In genomic region chr4:165240761-165241160, GRCh38 we compare ENCODE assay signal across 7 cellular contexts. TPM values are rescaled to one million over a fixed set of nuclear protein-coding genes. Genes with fewer than 3 reads are reported as not detected.
DNase-seq lines count a peak whose midpoint lies in the region; ATAC-seq and TF ChIP-seq lines count a peak whose summit lies in the region.
"Not testable (repeated sequence)": the region's sequence is repeated elsewhere in the genome, so short reads cannot be mapped to it uniquely, and the experiment has no call there.

No MANE protein-coding gene starts in this region.

- H3K27ac Mint-ChIP-seq in chondrocyte (ENCODE audit: unreplicated experiment): peak overlapping the region; percentile 83
- peak overlapping the region; percentile 12 for H3K27ac Mint-ChIP-seq in glutamatergic neuron (ENCODE audit: unreplicated experiment)
- peak overlapping the region; percentile 63 for H3K27ac Mint-ChIP-seq in osteocyte (ENCODE audit: unreplicated experiment)

- H3K9me3 ChIP-seq in RWPE2 (ENCODE audit: severe bottlenecking): not testable (repeated sequence)

- not testable (repeated sequence) for H3K27me3 Mint-ChIP-seq in chondrocyte (ENCODE audit: low read depth); glutamatergic neuron (ENCODE audit: unreplicated experiment); osteocyte (ENCODE audit: unreplicated experiment)

- not testable (repeated sequence) for H3K4me3 Mint-ChIP-seq in chondrocyte (ENCODE audit: unreplicated experiment); glutamatergic neuron (ENCODE audit: unreplicated experiment); osteocyte (ENCODE audit: unreplicated experiment)

- H3K4me1 ChIP-seq in RWPE2 (ENCODE audit: insufficient read depth, poor library complexity, severe bottlenecking): peaks cover 32% of the 10 kb centered on the region

- not testable (repeated sequence) for H3K4me3 ChIP-seq in RWPE2 (ENCODE audit: severe bottlenecking)

- ATAC-seq in GM19351 (IDR thresholded peaks at IDR 0.05; ENCODE audit: unreplicated experiment) (peak; percentile 36), RWPE2 (ENCODE audit: low read depth) (peak; percentile 13; the same call in 1 of the 3 replicates)

- DNase-seq in DMS 273 treated with DMSO at 0.1 percent for 48 hours (lab: John Stamatoyannopoulos, UW): peak; percentile 27
- DNase-seq in LHCN-M2 (ENCODE audit: low read depth): peak; percentile 43
- DNase-seq in RWPE2 (ENCODE audit: low spot score); chondrocyte (ENCODE audit: low spot score); glutamatergic neuron; osteocyte (ENCODE audit: extremely low spot score, unreplicated experiment): not testable (repeated sequence)

- H3K27ac ChIP-seq in RWPE2 (ENCODE audit: poor library complexity, severe bottlenecking): not testable (repeated sequence)

- H3K4me1 Mint-ChIP-seq in chondrocyte (ENCODE audit: low read depth) (peaks cover 15% of the 10 kb centered on the region), glutamatergic neuron (ENCODE audit: low read depth, unreplicated experiment) (peaks cover 25% of the 10 kb centered on the region), osteocyte (ENCODE audit: unreplicated experiment) (peaks cover 24% of the 10 kb centered on the region)

- TF ChIP-seq CTCF in RWPE2 (IDR thresholded peaks at IDR 0.05; ENCODE audit: poor library complexity, severe bottlenecking); chondrocyte (IDR thresholded peaks at IDR 0.05); glutamatergic neuron (IDR thresholded peaks at IDR 0.05; ENCODE audit: partially characterized antibody, unreplicated experiment); osteocyte (IDR thresholded peaks at IDR 0.05): not testable (repeated sequence)

- H3K9me3 Mint-ChIP-seq in chondrocyte (ENCODE audit: low read depth); glutamatergic neuron (ENCODE audit: unreplicated experiment); osteocyte (ENCODE audit: unreplicated experiment): not testable (repeated sequence)

- peaks cover 14% of the 10 kb centered on the region for H3K36me3 ChIP-seq in RWPE2 (ENCODE audit: low read depth)

- not testable (repeated sequence) for H3K27me3 ChIP-seq in RWPE2 (ENCODE audit: insufficient read depth, poor library complexity, severe bottlenecking)

- not testable (repeated sequence) for H3K36me3 Mint-ChIP-seq in chondrocyte (ENCODE audit: low read depth); glutamatergic neuron (ENCODE audit: unreplicated experiment)
- peaks cover 17% of the 10 kb centered on the region for H3K36me3 Mint-ChIP-seq in osteocyte (ENCODE audit: unreplicated experiment)

RNA-seq across cellular contexts. Expression of gene KLHL2, which starts 33.4 kb away (rescaled TPM):
- 22.2 and 25.6 TPM in 2 replicates for total RNA-seq in LHCN-M2 (2014; rRNA removed)
- polyA plus RNA-seq in LHCN-M2 (2012): 5.3 TPM
- 14.3 to 19.3 TPM (median 16.0 TPM) in 3 replicates for total RNA-seq in chondrocyte
- total RNA-seq in glutamatergic neuron (ENCODE audit: unreplicated experiment): 19.7 TPM
- total RNA-seq in osteocyte: 19.1 and 20.5 TPM in 2 replicates

Comparison
In these comparisons a context has a peak if more than half of its experiments do, and no peak if none do; other contexts are left out.
1. H3K27ac Mint-ChIP-seq: peak in every context shown above with its lines; median percentile 83 in chondrocyte; 63 in osteocyte; 12 in glutamatergic neuron.